30 cellular contexts compared by ENCODE assay signal in genomic region chr1:229181419-229181818, GRCh38.
"Had no signal": no experiment of that assay in that cellular context is flagged by ENCODE, and none has a peak within 500 bp of the region (broad histone marks: within the 10 kb centered on the region; RNA-seq: fewer than 3 reads in every experiment).

No MANE protein-coding gene starts in this region.

- H3K4me3 ChIP-seq: ovary, psoas muscle, right lobe of liver, sigmoid colon, stomach, thoracic aorta, tibial artery, transverse colon, upper lobe of right lung, uterus had no signal

- H3K9me3 Mint-ChIP-seq: naive thymus-derived CD8-positive, alpha-beta T cell; natural killer cell treated with Interleukin-12 subunit alpha and Interleukin-12 subunit beta and Interleukin-15 and Interleukin-18, amount 100 ng/mL, for 72 hours; nephron progenitor cell; neural crest cell; stimulated activated effector memory CD8-positive, alpha-beta T cell treated with anti-CD3 and anti-CD28 coated beads, Interleukin-12 subunit alpha, Interleukin-12 subunit beta, amount 100 ng/mL, for 72 hours; stimulated activated naive B cell treated with anti-CD40 and anti-IgM and Interleukin-4, amounts not matched to agents 10 μg/mL and 1 μg/mL and 100 μg/mL, for 72 hours; stimulated activated naive CD8-positive, alpha-beta T cell treated with anti-CD3 and anti-CD28 coated beads, Interleukin-15, Interleukin-2, amounts not matched to agents 100 ng/mL and 50 ng/mL, for 24 hours had no signal

- H2AFZ ChIP-seq: parathyroid adenoma had no signal

- H3K4me1 Mint-ChIP-seq: naive thymus-derived CD8-positive, alpha-beta T cell; neural crest cell; stimulated activated naive B cell treated with anti-CD40 and anti-IgM and Interleukin-4, amounts not matched to agents 10 μg/mL and 1 μg/mL and 100 μg/mL, for 72 hours had no signal

- H3K9me3 ChIP-seq: neutrophil, ovary, psoas muscle, right lobe of liver, sigmoid colon, stomach, thoracic aorta, tibial artery, transverse colon, upper lobe of right lung, uterus had no signal

- H3K79me2 ChIP-seq: parathyroid adenoma had no signal

- FAIRE-seq: small intestine had no signal

- H3K4me3 Mint-ChIP-seq: naive thymus-derived CD8-positive, alpha-beta T cell; natural killer cell treated with Interleukin-12 subunit alpha and Interleukin-12 subunit beta and Interleukin-15 and Interleukin-18, amount 100 ng/mL, for 72 hours; nephron progenitor cell; neural crest cell; stimulated activated effector memory CD8-positive, alpha-beta T cell treated with anti-CD3 and anti-CD28 coated beads, Interleukin-12 subunit alpha, Interleukin-12 subunit beta, amount 100 ng/mL, for 72 hours; stimulated activated naive B cell treated with anti-CD40 and anti-IgM and Interleukin-4, amounts not matched to agents 10 μg/mL and 1 μg/mL and 100 μg/mL, for 72 hours; stimulated activated naive CD8-positive, alpha-beta T cell treated with anti-CD3 and anti-CD28 coated beads, Interleukin-15, Interleukin-2, amounts not matched to agents 100 ng/mL and 50 ng/mL, for 24 hours; type B pancreatic cell had no signal

- ATAC-seq: naive thymus-derived CD8-positive, alpha-beta T cell; natural killer cell treated with Interleukin-12 subunit alpha and Interleukin-12 subunit beta and Interleukin-15 and Interleukin-18, amount 100 ng/mL, for 72 hours; psoas muscle; right cardiac atrium; right lobe of liver; stimulated activated effector memory CD8-positive, alpha-beta T cell treated with anti-CD3 and anti-CD28 coated beads, Interleukin-12 subunit alpha, Interleukin-12 subunit beta, amount 100 ng/mL, for 72 hours; stimulated activated naive B cell treated with anti-CD40 and anti-IgM and Interleukin-4, amounts not matched to agents 10 μg/mL and 1 μg/mL and 100 μg/mL, for 72 hours; upper lobe of right lung had no signal

- H3K9ac ChIP-seq: parathyroid adenoma had no signal

- H3K27me3 ChIP-seq: neutrophil, ovary, right lobe of liver, sigmoid colon, stomach, tibial artery, transverse colon, upper lobe of right lung, uterus had no signal

- H3K36me3 Mint-ChIP-seq: naive thymus-derived CD8-positive, alpha-beta T cell; natural killer cell treated with Interleukin-12 subunit alpha and Interleukin-12 subunit beta and Interleukin-15 and Interleukin-18, amount 100 ng/mL, for 72 hours; stimulated activated effector memory CD8-positive, alpha-beta T cell treated with anti-CD3 and anti-CD28 coated beads, Interleukin-12 subunit alpha, Interleukin-12 subunit beta, amount 100 ng/mL, for 72 hours; stimulated activated naive B cell treated with anti-CD40 and anti-IgM and Interleukin-4, amounts not matched to agents 10 μg/mL and 1 μg/mL and 100 μg/mL, for 72 hours; type B pancreatic cell had no signal

- H3K4me1 ChIP-seq: parathyroid adenoma, psoas muscle, right lobe of liver, sigmoid colon, tibial artery, transverse colon, upper lobe of right lung, uterus had no signal

- H3K27me3 Mint-ChIP-seq: naive thymus-derived CD8-positive, alpha-beta T cell; natural killer cell treated with Interleukin-12 subunit alpha and Interleukin-12 subunit beta and Interleukin-15 and Interleukin-18, amount 100 ng/mL, for 72 hours; progenitor cell of endocrine pancreas; stimulated activated naive B cell treated with anti-CD40 and anti-IgM and Interleukin-4, amounts not matched to agents 10 μg/mL and 1 μg/mL and 100 μg/mL, for 72 hours; stimulated activated naive CD8-positive, alpha-beta T cell treated with anti-CD3 and anti-CD28 coated beads, Interleukin-15, Interleukin-2, amounts not matched to agents 100 ng/mL and 50 ng/mL, for 24 hours; type B pancreatic cell had no signal

- H3K36me3 ChIP-seq: neutrophil, ovary, right lobe of liver, sigmoid colon, stomach, thoracic aorta, tibial artery, transverse colon, upper lobe of right lung, uterus had no signal

- H3K27ac ChIP-seq: neutrophil, ovary, parathyroid adenoma, psoas muscle, right lobe of liver, sigmoid colon, thoracic aorta, tibial artery, transverse colon, upper lobe of right lung, uterus had no signal

- H3K27ac Mint-ChIP-seq: naive thymus-derived CD8-positive, alpha-beta T cell; natural killer cell treated with Interleukin-12 subunit alpha and Interleukin-12 subunit beta and Interleukin-15 and Interleukin-18, amount 100 ng/mL, for 72 hours; nephron progenitor cell; progenitor cell of endocrine pancreas; stimulated activated effector memory CD8-positive, alpha-beta T cell treated with anti-CD3 and anti-CD28 coated beads, Interleukin-12 subunit alpha, Interleukin-12 subunit beta, amount 100 ng/mL, for 72 hours; stimulated activated naive B cell treated with anti-CD40 and anti-IgM and Interleukin-4, amounts not matched to agents 10 μg/mL and 1 μg/mL and 100 μg/mL, for 72 hours; stimulated activated naive CD8-positive, alpha-beta T cell treated with anti-CD3 and anti-CD28 coated beads, Interleukin-15, Interleukin-2, amounts not matched to agents 100 ng/mL and 50 ng/mL, for 24 hours had no signal

- DNase-seq: naive thymus-derived CD8-positive, alpha-beta T cell; nephron progenitor cell; nucleus accumbens; ovary; posterior cingulate gyrus; psoas muscle; right cardiac atrium; right lobe of liver; sigmoid colon; small intestine; stimulated activated CD4-positive, alpha-beta T cell treated with anti-CD3 and anti-CD28 coated beads, Interleukin-15, amount 100 ng/mL, for 24 hours; stimulated activated CD4-positive, alpha-beta T cell treated with anti-CD3 and anti-CD28 coated beads, Interleukin-2, amount 100 ng/mL, for 24 hours; stimulated activated CD4-positive, alpha-beta T cell treated with anti-CD3 and anti-CD28 coated beads, Interleukin-2, amount 100 ng/mL, for 48 hours; stimulated activated CD4-positive, alpha-beta T cell treated with anti-CD3 and anti-CD28 coated beads, Interleukin-4, amount 100 ng/mL, for 24 hours; stimulated activated naive B cell treated with anti-CD40 and anti-IgM and Interleukin-4, amounts not matched to agents 10 μg/mL and 1 μg/mL and 100 μg/mL, for 72 hours; stimulated activated naive CD4-positive, alpha-beta T cell treated with Interleukin-2 at 50 U/mL for 16 hours; stomach; tibial artery; transverse colon; upper lobe of right lung; uterus had no signal
